1 cellular context compared by ENCODE assay signal in the genomic region with DNA sequence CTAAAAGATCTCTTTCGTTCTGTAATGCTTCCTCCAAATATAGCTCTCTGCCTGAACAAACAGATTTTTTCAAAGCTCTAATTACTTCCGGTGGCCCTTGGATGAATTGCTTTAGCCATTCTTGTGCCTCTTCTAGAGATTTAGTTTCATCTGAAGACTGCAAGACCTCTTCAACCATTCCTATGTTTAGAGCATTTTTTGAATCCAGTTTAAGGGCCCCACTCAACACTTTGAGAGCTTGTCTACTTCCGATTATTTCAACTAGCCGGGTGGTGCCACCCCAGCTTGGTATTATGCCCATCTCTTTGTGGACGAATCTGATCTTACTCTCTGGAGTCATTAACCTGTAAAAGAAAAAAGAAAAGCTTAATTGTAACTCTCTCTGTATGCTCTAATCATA.
TF ChIP-seq lines count a peak whose summit lies in the region.

No MANE protein-coding gene starts in this region.

TF ChIP-seq in endothelial cell of umbilical vein, 7 proteins besides CTCF, POLR2A, EP300 and RAD21 (continued from another document):
- TF ChIP-seq EZH2 (IDR thresholded peaks at IDR 0.05; ENCODE audit: borderline replicate concordance, low read depth, low read length, severe bottlenecking) (no peak), FOS (IDR thresholded peaks at IDR 0.05; ENCODE audit: borderline replicate concordance, insufficient read depth, low read length) (no peak), JUN (IDR thresholded peaks at IDR 0.05; ENCODE audit: borderline replicate concordance, insufficient read depth, insufficient read length, low read depth) (no peak), MYC (IDR thresholded peaks at IDR 0.05; ENCODE audit: low read depth, low read length) (no peak)
- TF ChIP-seq, protein P1, sequence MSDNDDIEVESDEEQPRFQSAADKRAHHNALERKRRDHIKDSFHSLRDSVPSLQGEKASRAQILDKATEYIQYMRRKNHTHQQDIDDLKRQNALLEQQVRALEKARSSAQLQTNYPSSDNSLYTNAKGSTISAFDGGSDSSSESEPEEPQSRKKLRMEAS (IDR thresholded peaks at IDR 0.05; ENCODE audit: insufficient read depth, insufficient read length): no peak
TF ChIP-seq in endothelial cell of umbilical vein: peak in this region for 0.
